ENCODE assay signal across 18 cellular contexts in the genomic region with DNA sequence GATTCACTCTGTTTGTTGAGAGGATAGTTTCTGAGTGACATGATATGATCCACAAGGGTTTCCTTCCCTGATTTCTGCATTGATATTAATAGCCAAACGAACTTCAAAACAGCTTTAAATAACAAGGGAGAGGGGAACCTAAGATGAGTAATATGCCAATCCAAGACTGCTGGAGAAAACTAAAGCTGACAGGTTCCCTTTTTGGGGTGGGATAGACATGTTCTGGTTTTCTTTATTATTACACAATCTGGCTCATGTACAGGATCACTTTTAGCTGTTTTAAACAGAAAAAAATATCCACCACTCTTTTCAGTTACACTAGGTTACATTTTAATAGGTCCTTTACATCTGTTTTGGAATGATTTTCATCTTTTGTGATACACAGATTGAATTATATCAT.
DNase-seq lines count a peak whose midpoint lies in the region; ATAC-seq and TF ChIP-seq lines count a peak whose summit lies in the region.
"Had no signal": no experiment of that assay in that cellular context is flagged by ENCODE, and none has a peak within 500 bp of the region (broad histone marks: within the 10 kb centered on the region; RNA-seq: fewer than 3 reads in every experiment).

No MANE protein-coding gene starts in this region.

- intact Hi-C loops in gastrocnemius medialis (cut with DNase I; ENCODE audit: low total_unique reads), result no loop called here

- DNase-seq in CD1c-positive myeloid dendritic cell (ENCODE audit: extremely low spot score) (peak; percentile 61), NOMO-1 (lab: John Stamatoyannopoulos, UW; ENCODE audit: unreplicated experiment in 2 of 2) (peak; percentile 73), gastrocnemius medialis (no peak), right atrium auricular region (ENCODE audit: low spot score) (no peak), activated gamma-delta T cell (lab: John Stamatoyannopoulos, UW) (no peak), NCI-H1436 (lab: John Stamatoyannopoulos, UW) (no peak)
- DNase-seq: COR-L47, H7, KG1, NCI-H1105 treated with DMSO at 0.1 percent for 48 hours, NCI-H187, NCI-H446, NCI-H69, PC-9 had no signal

- ATAC-seq in gastrocnemius medialis (no peak), GM21515 (IDR thresholded peaks at IDR 0.05; ENCODE audit: unreplicated experiment) (no peak)
- ATAC-seq: A549 had no signal

- peaks cover 21 to 33% of the 10 kb centered on the region in 2 donors for H3K4me1 ChIP-seq in gastrocnemius medialis
- H3K4me1 ChIP-seq in right atrium auricular region, result peaks cover 0 to 8% of the 10 kb centered on the region in 2 donors
- H3K4me1 ChIP-seq: A549 had no signal

- TF ChIP-seq CTCF in VCaP (conservative IDR thresholded peaks at IDR 0.05) (no peak), gastrocnemius medialis (IDR thresholded peaks at IDR 0.05 in 4 of 5, conservative IDR thresholded peaks at IDR 0.05 in 1 of 5) (no peak), right atrium auricular region (IDR thresholded peaks at IDR 0.05) (no peak)

- H3K27ac ChIP-seq in VCaP, result peak overlapping the region; percentile 20; the same call in 1 of the 2 replicates
- H3K27ac ChIP-seq in gastrocnemius medialis, result peak overlapping the region in 3 of 4 donors; percentile 39 to 75 (median 61)
- no peak overlapping the region for H3K27ac ChIP-seq in right atrium auricular region
- H3K27ac ChIP-seq: A549, C4-2B, PC-9 had no signal

- H3K36me3 ChIP-seq in gastrocnemius medialis, result no peaks in the 10 kb centered on the region
- H3K36me3 ChIP-seq in right atrium auricular region, result no peaks in the 10 kb centered on the region

- no peaks in the 10 kb centered on the region for H3K27me3 ChIP-seq in gastrocnemius medialis
- no peaks in the 10 kb centered on the region for H3K27me3 ChIP-seq in right atrium auricular region

- no peak overlapping the region for H3K4me3 ChIP-seq in gastrocnemius medialis
- no peak overlapping the region for H3K4me3 ChIP-seq in right atrium auricular region
- H3K4me3 ChIP-seq: A549, PC-9 had no signal

- in situ Hi-C loops in gastrocnemius medialis (cut with MboI; ENCODE audit: low sequenced_read_pairs in 4 of 4), result loop anchor here in 1 of 4 donors (10.0 kb wide), 1 partner anchor 369 kb away; no protein-coding TSS in a partner anchor

- H3K9me3 ChIP-seq in gastrocnemius medialis (no peaks in the 10 kb centered on the region), right atrium auricular region (no peaks in the 10 kb centered on the region)
- H3K9me3 ChIP-seq: A549 had no signal

- no peak for TF ChIP-seq POLR2A in gastrocnemius medialis (IDR thresholded peaks at IDR 0.05)

Comparison
In these comparisons a context has a peak if more than half of its experiments do, and no peak if none do; other contexts are left out.
1. DNase-seq: peak in CD1c-positive myeloid dendritic cell (single experiment) and NOMO-1 (2 of 2); none in gastrocnemius medialis (0 of 2), right atrium auricular region (single experiment), activated gamma-delta T cell (single experiment) and NCI-H1436 (single experiment).
2. H3K27ac ChIP-seq: peak in VCaP (single experiment) and gastrocnemius medialis (3 of 4); none in right atrium auricular region (0 of 2).